12 cellular contexts compared by ENCODE assay signal in the genomic region with DNA sequence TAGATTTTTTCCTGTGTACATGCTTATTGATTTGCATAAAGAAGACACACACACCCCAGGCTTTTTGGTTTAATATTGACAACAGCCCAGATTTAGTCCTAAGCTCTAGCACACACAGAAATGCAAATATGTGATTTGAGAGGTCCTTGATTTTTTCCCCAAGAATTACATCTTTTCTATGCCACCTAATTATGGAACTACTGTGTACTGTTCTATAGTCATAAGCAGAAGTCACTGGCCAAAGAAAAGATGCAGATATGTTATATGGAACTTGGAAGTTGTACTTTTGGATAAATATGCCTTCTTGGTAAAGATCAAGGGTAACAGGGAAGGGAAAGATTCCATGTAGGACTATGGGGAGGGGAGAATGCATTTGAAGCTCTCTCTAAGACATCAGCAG.
DNase-seq lines count a peak whose midpoint lies in the region; ATAC-seq and TF ChIP-seq lines count a peak whose summit lies in the region.
"Had no signal": no experiment of that assay in that cellular context is flagged by ENCODE, and none has a peak within 500 bp of the region (broad histone marks: within the 10 kb centered on the region; RNA-seq: fewer than 3 reads in every experiment).

No MANE protein-coding gene starts in this region.

- TF ChIP-seq CTCF in DOHH2 (IDR thresholded peaks at IDR 0.05; ENCODE audit: low read depth, low read length, poor library complexity, severe bottlenecking) (no peak), coronary artery (IDR thresholded peaks at IDR 0.05) (no peak), upper lobe of left lung (IDR thresholded peaks at IDR 0.05) (no peak), vagina (IDR thresholded peaks at IDR 0.05) (no peak)
- no peak for TF ChIP-seq CTCF in activated CD8-positive, alpha-beta T cell treated with anti-CD3 and anti-CD28 coated beads for 36 hours (IDR thresholded peaks at IDR 0.05)

- CTCF ChIA-PET in activated CD8-positive, alpha-beta T cell treated with anti-CD3 and anti-CD28 coated beads for 36 hours (lab: Charles Lee), result no interaction called here

- peaks cover 42% of the 10 kb centered on the region for H3K4me1 ChIP-seq in DOHH2 (ENCODE audit: control insufficient read depth, low read length)
- H3K4me1 ChIP-seq in upper lobe of left lung, result peaks cover 6 to 17% (median 9%) of the 10 kb centered on the region in 4 donors
- peaks cover 31% of the 10 kb centered on the region for H3K4me1 ChIP-seq in vagina

- no peaks in the 10 kb centered on the region for H3K9me3 Mint-ChIP-seq in activated CD8-positive, alpha-beta T cell treated with anti-CD3 and anti-CD28 coated beads for 36 hours
- H3K9me3 Mint-ChIP-seq: activated T-helper 2 cell treated with anti-CD3 and anti-CD28 coated beads, Interferon-gamma antibody, Interleukin-2, Interleukin-4, amounts not matched to agents 10 μg/mL and 5 μg/mL and 100 μg/mL, durations not matched to agents 14 hours and 24 hours and 36 hours; dendritic cell treated with granulocyte-macrophage colony-stimulating factor and Interleukin-4, amounts not matched to agents 40 ng/mL and 50 ng/mL, for 4 days; mesothelial cell of epicardium had no signal

- H3K4me2 ChIP-seq in DOHH2 (ENCODE audit: low read length), result peak overlapping the region; percentile 59

- H3K27me3 Mint-ChIP-seq in activated CD8-positive, alpha-beta T cell treated with anti-CD3 and anti-CD28 coated beads for 36 hours, result peaks cover 1% of the 10 kb centered on the region

- H3K27me3 ChIP-seq in DOHH2 (ENCODE audit: control insufficient read depth, low read length) (no peaks in the 10 kb centered on the region), upper lobe of left lung (no peaks in the 10 kb centered on the region), vagina (no peaks in the 10 kb centered on the region)

- H3K4me3 ChIP-seq in DOHH2 (ENCODE audit: low read length), result peak overlapping the region; percentile 55
- H3K4me3 ChIP-seq in coronary artery, result peak overlapping the region; percentile 20
- H3K4me3 ChIP-seq in upper lobe of left lung, result no peak overlapping the region
- H3K4me3 ChIP-seq in vagina, result no peak overlapping the region

- no peaks in the 10 kb centered on the region for H4K20me1 ChIP-seq in DOHH2 (ENCODE audit: control insufficient read depth, insufficient read depth, low read depth, low read length)

- peaks cover 18% of the 10 kb centered on the region for H3K79me2 ChIP-seq in DOHH2 (ENCODE audit: control insufficient read depth, low read length)

- peak; percentile 24 for ATAC-seq in GM21390 (IDR thresholded peaks at IDR 0.05; ENCODE audit: unreplicated experiment)
- ATAC-seq in HG03095 (IDR thresholded peaks at IDR 0.05; ENCODE audit: unreplicated experiment), result peak; percentile 12
- ATAC-seq in upper lobe of left lung (ENCODE audit: low FRiP score in 2 of 2), result no peak
- no peak for ATAC-seq in activated CD8-positive, alpha-beta T cell treated with anti-CD3 and anti-CD28 coated beads for 36 hours
- ATAC-seq: HCT116 had no signal

- H3K36me3 Mint-ChIP-seq in activated CD8-positive, alpha-beta T cell treated with anti-CD3 and anti-CD28 coated beads for 36 hours (ENCODE audit: low read depth), result no peaks in the 10 kb centered on the region
- H3K36me3 Mint-ChIP-seq: mesothelial cell of epicardium had no signal

- no peaks in the 10 kb centered on the region for H3K9me3 ChIP-seq in DOHH2 (ENCODE audit: control insufficient read depth, insufficient read depth, low read length)
- H3K9me3 ChIP-seq in upper lobe of left lung, result no peaks in the 10 kb centered on the region
- H3K9me3 ChIP-seq in vagina, result no peaks in the 10 kb centered on the region

- no peak overlapping the region for H3K27ac Mint-ChIP-seq in activated CD8-positive, alpha-beta T cell treated with anti-CD3 and anti-CD28 coated beads for 36 hours
- H3K27ac Mint-ChIP-seq: activated T-helper 2 cell treated with anti-CD3 and anti-CD28 coated beads, Interferon-gamma antibody, Interleukin-2, Interleukin-4, amounts not matched to agents 10 μg/mL and 5 μg/mL and 100 μg/mL, durations not matched to agents 14 hours and 24 hours and 36 hours; dendritic cell treated with granulocyte-macrophage colony-stimulating factor and Interleukin-4, amounts not matched to agents 40 ng/mL and 50 ng/mL, for 4 days; mesothelial cell of epicardium had no signal

- H3K4me1 Mint-ChIP-seq in activated CD8-positive, alpha-beta T cell treated with anti-CD3 and anti-CD28 coated beads for 36 hours (ENCODE audit: low read depth), result peaks cover 7% of the 10 kb centered on the region

- POLR2A ChIA-PET in activated CD8-positive, alpha-beta T cell treated with anti-CD3 and anti-CD28 coated beads for 36 hours (lab: Charles Lee), result interaction anchor here (1.4 kb wide), 1 partner anchor 52 kb away, joined by 3 read pairs; no protein-coding TSS in a partner anchor

- intact Hi-C loops in activated CD8-positive, alpha-beta T cell treated with anti-CD3 and anti-CD28 coated beads for 36 hours (cut with micrococcal nuclease), result no loop called here
- intact Hi-C loops in vagina (cut with DNase I), result no loop called here

- H3K9me2 ChIP-seq in DOHH2 (replicated peaks; ENCODE audit: control insufficient read depth, low read length), result no peaks in the 10 kb centered on the region

- H3F3A ChIP-seq in DOHH2 (ENCODE audit: control insufficient read depth, insufficient read depth), result no peaks in the 10 kb centered on the region

- TF ChIP-seq POLR2A in upper lobe of left lung (IDR thresholded peaks at IDR 0.05) (no peak), vagina (IDR thresholded peaks at IDR 0.05) (no peak)

- no peak overlapping the region for H3K4me3 Mint-ChIP-seq in activated CD8-positive, alpha-beta T cell treated with anti-CD3 and anti-CD28 coated beads for 36 hours
- H3K4me3 Mint-ChIP-seq: dendritic cell treated with granulocyte-macrophage colony-stimulating factor and Interleukin-4, amounts not matched to agents 40 ng/mL and 50 ng/mL, for 4 days; mesothelial cell of epicardium had no signal

- H3K27ac ChIP-seq in DOHH2 (ENCODE audit: low read depth, low read length) (no peak overlapping the region), coronary artery (no peak overlapping the region), upper lobe of left lung (no peak overlapping the region), vagina (no peak overlapping the region)

- no peak for TF ChIP-seq EP300 in upper lobe of left lung (IDR thresholded peaks at IDR 0.05)

- no peak for DNase-seq in coronary artery (ENCODE audit: low spot score)
- no peak for DNase-seq in upper lobe of left lung
- no peak for DNase-seq in activated CD8-positive, alpha-beta T cell treated with anti-CD3 and anti-CD28 coated beads for 36 hours
- DNase-seq in vagina (ENCODE audit: extremely low spot score in 2 of 2), result no peak
- DNase-seq in NK-92 (lab: John Stamatoyannopoulos, UW; ENCODE audit: unreplicated experiment), result no peak

- H3K36me3 ChIP-seq in DOHH2 (ENCODE audit: control insufficient read depth, low read length) (no peaks in the 10 kb centered on the region), upper lobe of left lung (no peaks in the 10 kb centered on the region), vagina (no peaks in the 10 kb centered on the region)

Comparison
In these comparisons a context has a peak if more than half of its experiments do, and no peak if none do; other contexts are left out.
1. H3K4me3 ChIP-seq: peak in DOHH2 (single experiment) and coronary artery (single experiment); none in upper lobe of left lung (0 of 4) and vagina (0 of 2).
2. ATAC-seq: peak in GM21390 (single experiment) and HG03095 (single experiment); none in upper lobe of left lung (0 of 2) and activated CD8-positive, alpha-beta T cell treated with anti-CD3 and anti-CD28 coated beads for 36 hours (single experiment).